In the genomic region with DNA sequence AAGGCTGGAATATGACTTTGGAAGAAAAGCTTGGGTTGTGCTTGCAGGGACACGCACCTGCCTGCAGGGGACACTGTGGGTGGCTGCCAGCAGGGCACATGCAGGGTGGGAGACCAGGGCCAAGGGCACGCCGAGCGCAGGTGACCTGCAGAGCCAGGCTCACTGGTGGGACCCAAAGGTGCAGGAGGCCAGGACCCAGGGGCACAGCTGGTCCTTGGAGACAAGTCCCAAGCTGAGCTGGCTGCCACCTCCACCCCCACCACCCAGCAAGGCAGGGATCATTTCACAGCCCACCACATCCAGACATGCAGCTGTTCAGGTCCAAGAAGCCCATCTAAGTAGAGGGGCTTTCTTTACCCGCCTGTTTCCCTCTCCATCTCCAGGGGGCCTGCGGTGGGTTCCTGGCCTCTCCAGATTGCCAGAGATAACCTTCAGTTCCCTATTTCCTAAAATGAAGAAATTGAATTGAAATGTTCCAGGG, we compare ENCODE assay signal across 10 cellular contexts. TPM values are rescaled to one million over a fixed set of nuclear protein-coding genes. Genes with fewer than 3 reads are reported as not detected.
DNase-seq lines count a peak whose midpoint lies in the region; ATAC-seq, FAIRE-seq and TF ChIP-seq lines count a peak whose summit lies in the region.
"Had no signal": no experiment of that assay in that cellular context is flagged by ENCODE, and none has a peak within 500 bp of the region (broad histone marks: within the 10 kb centered on the region; RNA-seq: fewer than 3 reads in every experiment).

No MANE protein-coding gene starts in this region.

- H3K27ac Mint-ChIP-seq in Calu3 (ENCODE audit: unreplicated experiment) (no peak overlapping the region), memory B cell (peak overlapping the region; percentile 82)
- no peak overlapping the region for H3K27ac Mint-ChIP-seq in activated T-helper 2 cell treated with anti-CD3 and anti-CD28 coated beads, Interferon-gamma antibody, Interleukin-2, Interleukin-4, amounts not matched to agents 10 μg/mL and 5 μg/mL and 100 μg/mL, durations not matched to agents 14 hours and 24 hours and 36 hours
- no peak overlapping the region for H3K27ac Mint-ChIP-seq in naive thymus-derived CD8-positive, alpha-beta T cell
- H3K27ac Mint-ChIP-seq: activated CD4-positive, alpha-beta memory T cell treated with anti-CD3 and anti-CD28 coated beads for 36 hours had no signal

- no peak for FAIRE-seq in bronchial epithelial cell (lab: Jason Lieb, UNC)

- H3K4me3 ChIP-seq in bronchial epithelial cell (ENCODE audit: low read depth, low read length) = no peak overlapping the region

- POLR2A ChIA-PET in naive thymus-derived CD8-positive, alpha-beta T cell (lab: Charles Lee) = no interaction called here

- no peaks in the 10 kb centered on the region for H3K36me3 ChIP-seq in bronchial epithelial cell (ENCODE audit: control insufficient read depth, insufficient read depth, low read length)

- ATAC-seq in memory B cell (ENCODE audit: low read depth) = no peak
- ATAC-seq in naive thymus-derived CD8-positive, alpha-beta T cell = no peak

- no peak overlapping the region for H3K4me3 Mint-ChIP-seq in Calu3 (ENCODE audit: low read depth, unreplicated experiment)
- no peak overlapping the region for H3K4me3 Mint-ChIP-seq in memory B cell
- H3K4me3 Mint-ChIP-seq in activated T-helper 2 cell treated with anti-CD3 and anti-CD28 coated beads, Interferon-gamma antibody, Interleukin-2, Interleukin-4, amounts not matched to agents 10 μg/mL and 5 μg/mL and 100 μg/mL, durations not matched to agents 14 hours and 24 hours and 36 hours (ENCODE audit: low read depth) = no peak overlapping the region
- H3K4me3 Mint-ChIP-seq in naive thymus-derived CD8-positive, alpha-beta T cell = no peak overlapping the region
- H3K4me3 Mint-ChIP-seq: activated CD4-positive, alpha-beta memory T cell treated with anti-CD3 and anti-CD28 coated beads for 36 hours had no signal

- H3K36me3 Mint-ChIP-seq in Calu3 (ENCODE audit: insufficient read depth, unreplicated experiment) (peaks cover 4% of the 10 kb centered on the region), memory B cell (no peaks in the 10 kb centered on the region)
- H3K36me3 Mint-ChIP-seq in activated T-helper 2 cell treated with anti-CD3 and anti-CD28 coated beads, Interferon-gamma antibody, Interleukin-2, Interleukin-4, amounts not matched to agents 10 μg/mL and 5 μg/mL and 100 μg/mL, durations not matched to agents 14 hours and 24 hours and 36 hours (ENCODE audit: low read depth) = no peaks in the 10 kb centered on the region
- H3K36me3 Mint-ChIP-seq in naive thymus-derived CD8-positive, alpha-beta T cell = no peaks in the 10 kb centered on the region
- H3K36me3 Mint-ChIP-seq: activated CD4-positive, alpha-beta memory T cell treated with anti-CD3 and anti-CD28 coated beads for 36 hours had no signal

- intact Hi-C loops in Calu3 (cut with micrococcal nuclease; ENCODE audit: unreplicated experiment) = no loop called here
- intact Hi-C loops in activated T-helper 2 cell treated with anti-CD3 and anti-CD28 coated beads, Interferon-gamma antibody, Interleukin-2, Interleukin-4, amounts not matched to agents 10 μg/mL and 5 μg/mL and 100 μg/mL, durations not matched to agents 14 hours and 24 hours and 36 hours (cut with micrococcal nuclease) = no loop called here

- BruUV-seq in Calu3 (replicated peaks; lab: Mats Ljungman, UMichigan) = no TSS peak

- CTCF ChIA-PET in Calu3 (lab: Charles Lee) = interaction anchor here (1.0 to 1.4 kb wide), 4 partner anchors 9 to 21 kb away, joined by 3 to 8 read pairs (median 4); no protein-coding TSS in a partner anchor

- no peaks in the 10 kb centered on the region for H3K27me3 Mint-ChIP-seq in Calu3 (ENCODE audit: unreplicated experiment)
- H3K27me3 Mint-ChIP-seq in memory B cell = no peaks in the 10 kb centered on the region
- H3K27me3 Mint-ChIP-seq in activated T-helper 2 cell treated with anti-CD3 and anti-CD28 coated beads, Interferon-gamma antibody, Interleukin-2, Interleukin-4, amounts not matched to agents 10 μg/mL and 5 μg/mL and 100 μg/mL, durations not matched to agents 14 hours and 24 hours and 36 hours (ENCODE audit: low read depth) = no peaks in the 10 kb centered on the region
- peaks cover 0 to 6% (median 0%) of the 10 kb centered on the region in 5 donors for H3K27me3 Mint-ChIP-seq in naive thymus-derived CD8-positive, alpha-beta T cell

- no peak for DNase-seq in Calu3
- peak; percentile 82 for DNase-seq in HuH-7 (ENCODE audit: low spot score)
- no peak for DNase-seq in bronchial epithelial cell (ENCODE audit: low read depth)
- no peak for DNase-seq in memory B cell (ENCODE audit: low spot score in 2 of 2)
- no peak for DNase-seq in activated T-helper 2 cell treated with anti-CD3 and anti-CD28 coated beads, Interferon-gamma antibody, Interleukin-2, Interleukin-4, amounts not matched to agents 10 μg/mL and 5 μg/mL and 100 μg/mL, durations not matched to agents 14 hours and 24 hours and 36 hours (ENCODE audit: low spot score)
- DNase-seq in naive thymus-derived CD8-positive, alpha-beta T cell = no peak
- DNase-seq in DMS79 treated with DMSO at 0.1 percent for 48 hours (lab: John Stamatoyannopoulos, UW) = no peak
- DNase-seq in occipital lobe (lab: John Stamatoyannopoulos, UW) = no peak
- DNase-seq: activated CD4-positive, alpha-beta memory T cell treated with anti-CD3 and anti-CD28 coated beads for 36 hours; stimulated activated CD4-positive, alpha-beta T cell treated with anti-CD3 and anti-CD28 coated beads, Interleukin-1b, Interleukin-23, amount 100 ng/mL, for 48 hours had no signal

- H3K4me1 Mint-ChIP-seq in Calu3 (ENCODE audit: low read depth, unreplicated experiment) (peaks cover 17% of the 10 kb centered on the region), memory B cell (peaks cover 33% of the 10 kb centered on the region)
- peaks cover 13% of the 10 kb centered on the region for H3K4me1 Mint-ChIP-seq in activated T-helper 2 cell treated with anti-CD3 and anti-CD28 coated beads, Interferon-gamma antibody, Interleukin-2, Interleukin-4, amounts not matched to agents 10 μg/mL and 5 μg/mL and 100 μg/mL, durations not matched to agents 14 hours and 24 hours and 36 hours (ENCODE audit: low read depth)
- H3K4me1 Mint-ChIP-seq in naive thymus-derived CD8-positive, alpha-beta T cell = peaks cover 0 to 13% (median 5%) of the 10 kb centered on the region in 4 donors

- no peaks in the 10 kb centered on the region for H3K27me3 ChIP-seq in bronchial epithelial cell (ENCODE audit: control insufficient read depth, insufficient read depth, low read length)

- TF ChIP-seq CTCF in Calu3 (IDR thresholded peaks at IDR 0.05; ENCODE audit: unreplicated experiment) (peak; percentile 52), bronchial epithelial cell (IDR thresholded peaks at IDR 0.05; ENCODE audit: insufficient read depth, low read length, severe bottlenecking) (peak; percentile 67)

- no peaks in the 10 kb centered on the region for H3K9me3 Mint-ChIP-seq in Calu3 (ENCODE audit: low read depth, unreplicated experiment)
- no peaks in the 10 kb centered on the region for H3K9me3 Mint-ChIP-seq in memory B cell
- no peaks in the 10 kb centered on the region for H3K9me3 Mint-ChIP-seq in activated T-helper 2 cell treated with anti-CD3 and anti-CD28 coated beads, Interferon-gamma antibody, Interleukin-2, Interleukin-4, amounts not matched to agents 10 μg/mL and 5 μg/mL and 100 μg/mL, durations not matched to agents 14 hours and 24 hours and 36 hours
- no peaks in the 10 kb centered on the region for H3K9me3 Mint-ChIP-seq in naive thymus-derived CD8-positive, alpha-beta T cell
- H3K9me3 Mint-ChIP-seq: activated CD4-positive, alpha-beta memory T cell treated with anti-CD3 and anti-CD28 coated beads for 36 hours had no signal

RNA-seq across cellular contexts. Expression of a gene that starts 13.8 kb away (rescaled TPM):
- total RNA-seq in Calu3 (2022) = 22.4 and 22.9 TPM in 2 replicates
- total RNA-seq in bronchial epithelial cell = 10.6 and 12.9 TPM in 2 replicates
- total RNA-seq in activated T-helper 2 cell treated with anti-CD3 and anti-CD28 coated beads, Interferon-gamma antibody, Interleukin-2, Interleukin-4, amounts not matched to agents 10 μg/mL and 5 μg/mL and 100 μg/mL, durations not matched to agents 14 hours and 24 hours and 36 hours = 2.1 and 2.7 TPM in 2 replicates
- total RNA-seq in naive thymus-derived CD8-positive, alpha-beta T cell = 1 to 10 TPM; 4.9 to 5.2 TPM
- polyA plus RNA-seq in naive thymus-derived CD8-positive, alpha-beta T cell = under 1 TPM; 0.20 to 0.32 (median 0.23) TPM
- total RNA-seq in occipital lobe = 105 TPM

RNA-seq across cellular contexts. Expression of a gene that starts 21.2 kb away (rescaled TPM):
- total RNA-seq in Calu3 (2022) (32.5 and 38.6 TPM in 2 replicates), bronchial epithelial cell (12.4 and 15.6 TPM in 2 replicates), occipital lobe (19.3 TPM)
- total RNA-seq in activated T-helper 2 cell treated with anti-CD3 and anti-CD28 coated beads, Interferon-gamma antibody, Interleukin-2, Interleukin-4, amounts not matched to agents 10 μg/mL and 5 μg/mL and 100 μg/mL, durations not matched to agents 14 hours and 24 hours and 36 hours = 82.9 and 85.2 TPM in 2 replicates
- 10 to 100 TPM; 15.6 to 16.4 TPM for total RNA-seq in naive thymus-derived CD8-positive, alpha-beta T cell
- polyA plus RNA-seq in naive thymus-derived CD8-positive, alpha-beta T cell = 10 to 100 TPM; 20.3 to 26.1 (median 22.5) TPM
